In genomic region chr17:81480140-81480917, GRCh38 we compare ENCODE assay signal across 1 cellular context.
TF ChIP-seq lines count a peak whose summit lies in the region.

No MANE protein-coding gene starts in this region.

TF ChIP-seq in WTC11, 78 proteins besides CTCF, POLR2A, EP300 and RAD21 (continued from another document):
- TF ChIP-seq, protein P1, sequence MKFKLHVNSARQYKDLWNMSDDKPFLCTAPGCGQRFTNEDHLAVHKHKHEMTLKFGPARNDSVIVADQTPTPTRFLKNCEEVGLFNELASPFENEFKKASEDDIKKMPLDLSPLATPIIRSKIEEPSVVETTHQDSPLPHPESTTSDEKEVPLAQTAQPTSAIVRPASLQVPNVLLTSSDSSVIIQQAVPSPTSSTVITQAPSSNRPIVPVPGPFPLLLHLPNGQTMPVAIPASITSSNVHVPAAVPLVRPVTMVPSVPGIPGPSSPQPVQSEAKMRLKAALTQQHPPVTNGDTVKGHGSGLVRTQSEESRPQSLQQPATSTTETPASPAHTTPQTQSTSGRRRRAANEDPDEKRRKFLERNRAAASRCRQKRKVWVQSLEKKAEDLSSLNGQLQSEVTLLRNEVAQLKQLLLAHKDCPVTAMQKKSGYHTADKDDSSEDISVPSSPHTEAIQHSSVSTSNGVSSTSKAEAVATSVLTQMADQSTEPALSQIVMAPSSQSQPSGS (CRISPR knock-in tag; IDR thresholded peaks at IDR 0.05; ENCODE audit: borderline replicate concordance, low read depth) = no peak
- TF ChIP-seq TCF7 (CRISPR knock-in tag; IDR thresholded peaks at IDR 0.05; ENCODE audit: low read depth) (no peak), MXD4 (CRISPR knock-in tag; IDR thresholded peaks at IDR 0.05; ENCODE audit: borderline replicate concordance) (no peak), FOXK1 (CRISPR knock-in tag; IDR thresholded peaks at IDR 0.05) (no peak), GABPB1 (CRISPR knock-in tag; IDR thresholded peaks at IDR 0.05) (no peak), ZNF671 (CRISPR knock-in tag; IDR thresholded peaks at IDR 0.05) (no peak), CBFB (CRISPR knock-in tag; IDR thresholded peaks at IDR 0.05; ENCODE audit: low read depth) (no peak)
- TF ChIP-seq, protein P2, sequence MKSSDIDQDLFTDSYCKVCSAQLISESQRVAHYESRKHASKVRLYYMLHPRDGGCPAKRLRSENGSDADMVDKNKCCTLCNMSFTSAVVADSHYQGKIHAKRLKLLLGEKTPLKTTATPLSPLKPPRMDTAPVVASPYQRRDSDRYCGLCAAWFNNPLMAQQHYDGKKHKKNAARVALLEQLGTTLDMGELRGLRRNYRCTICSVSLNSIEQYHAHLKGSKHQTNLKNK (CRISPR knock-in tag; IDR thresholded peaks at IDR 0.05) = no peak
- TF ChIP-seq, protein P3, sequence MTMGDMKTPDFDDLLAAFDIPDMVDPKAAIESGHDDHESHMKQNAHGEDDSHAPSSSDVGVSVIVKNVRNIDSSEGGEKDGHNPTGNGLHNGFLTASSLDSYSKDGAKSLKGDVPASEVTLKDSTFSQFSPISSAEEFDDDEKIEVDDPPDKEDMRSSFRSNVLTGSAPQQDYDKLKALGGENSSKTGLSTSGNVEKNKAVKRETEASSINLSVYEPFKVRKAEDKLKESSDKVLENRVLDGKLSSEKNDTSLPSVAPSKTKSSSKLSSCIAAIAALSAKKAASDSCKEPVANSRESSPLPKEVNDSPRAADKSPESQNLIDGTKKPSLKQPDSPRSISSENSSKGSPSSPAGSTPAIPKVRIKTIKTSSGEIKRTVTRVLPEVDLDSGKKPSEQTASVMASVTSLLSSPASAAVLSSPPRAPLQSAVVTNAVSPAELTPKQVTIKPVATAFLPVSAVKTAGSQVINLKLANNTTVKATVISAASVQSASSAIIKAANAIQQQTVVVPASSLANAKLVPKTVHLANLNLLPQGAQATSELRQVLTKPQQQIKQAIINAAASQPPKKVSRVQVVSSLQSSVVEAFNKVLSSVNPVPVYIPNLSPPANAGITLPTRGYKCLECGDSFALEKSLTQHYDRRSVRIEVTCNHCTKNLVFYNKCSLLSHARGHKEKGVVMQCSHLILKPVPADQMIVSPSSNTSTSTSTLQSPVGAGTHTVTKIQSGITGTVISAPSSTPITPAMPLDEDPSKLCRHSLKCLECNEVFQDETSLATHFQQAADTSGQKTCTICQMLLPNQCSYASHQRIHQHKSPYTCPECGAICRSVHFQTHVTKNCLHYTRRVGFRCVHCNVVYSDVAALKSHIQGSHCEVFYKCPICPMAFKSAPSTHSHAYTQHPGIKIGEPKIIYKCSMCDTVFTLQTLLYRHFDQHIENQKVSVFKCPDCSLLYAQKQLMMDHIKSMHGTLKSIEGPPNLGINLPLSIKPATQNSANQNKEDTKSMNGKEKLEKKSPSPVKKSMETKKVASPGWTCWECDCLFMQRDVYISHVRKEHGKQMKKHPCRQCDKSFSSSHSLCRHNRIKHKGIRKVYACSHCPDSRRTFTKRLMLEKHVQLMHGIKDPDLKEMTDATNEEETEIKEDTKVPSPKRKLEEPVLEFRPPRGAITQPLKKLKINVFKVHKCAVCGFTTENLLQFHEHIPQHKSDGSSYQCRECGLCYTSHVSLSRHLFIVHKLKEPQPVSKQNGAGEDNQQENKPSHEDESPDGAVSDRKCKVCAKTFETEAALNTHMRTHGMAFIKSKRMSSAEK (CRISPR knock-in tag; IDR thresholded peaks at IDR 0.05; ENCODE audit: borderline replicate concordance) = no peak
- TF ChIP-seq, protein P4, sequence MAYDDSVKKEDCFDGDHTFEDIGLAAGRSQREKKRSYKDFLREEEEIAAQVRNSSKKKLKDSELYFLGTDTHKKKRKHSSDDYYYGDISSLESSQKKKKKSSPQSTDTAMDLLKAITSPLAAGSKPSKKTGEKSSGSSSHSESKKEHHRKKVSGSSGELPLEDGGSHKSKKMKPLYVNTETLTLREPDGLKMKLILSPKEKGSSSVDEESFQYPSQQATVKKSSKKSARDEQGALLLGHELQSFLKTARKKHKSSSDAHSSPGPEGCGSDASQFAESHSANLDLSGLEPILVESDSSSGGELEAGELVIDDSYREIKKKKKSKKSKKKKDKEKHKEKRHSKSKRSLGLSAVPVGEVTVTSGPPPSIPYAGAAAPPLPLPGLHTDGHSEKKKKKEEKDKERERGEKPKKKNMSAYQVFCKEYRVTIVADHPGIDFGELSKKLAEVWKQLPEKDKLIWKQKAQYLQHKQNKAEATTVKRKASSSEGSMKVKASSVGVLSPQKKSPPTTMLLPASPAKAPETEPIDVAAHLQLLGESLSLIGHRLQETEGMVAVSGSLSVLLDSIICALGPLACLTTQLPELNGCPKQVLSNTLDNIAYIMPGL (CRISPR knock-in tag; IDR thresholded peaks at IDR 0.05) = no peak
